In genomic region chr6:27332692-27333641, GRCh38 we compare ENCODE assay signal across 8 cellular contexts. TPM values are rescaled to one million over a fixed set of nuclear protein-coding genes. Genes with fewer than 3 reads are reported as not detected.
DNase-seq lines count a peak whose midpoint lies in the region; ATAC-seq and TF ChIP-seq lines count a peak whose summit lies in the region.

No MANE protein-coding gene starts in this region.

- H3K4me1 Mint-ChIP-seq in CD4-positive, alpha-beta T cell (ENCODE audit: low read depth), result peaks cover 21% of the 10 kb centered on the region

- intact Hi-C loops in CD4-positive, alpha-beta T cell (cut with DNase I, micrococcal nuclease), result loop anchor here in 1 of 2 experiments (1.0 to 2.0 kb wide), 2 partner anchors 146 to 170 kb away; no protein-coding TSS in a partner anchor

- H3K9me3 Mint-ChIP-seq in CD4-positive, alpha-beta T cell, result peaks cover 3% of the 10 kb centered on the region

- POLR2A ChIA-PET in CD4-positive, alpha-beta T cell (lab: Charles Lee), result interaction anchor here (0.6 to 2.1 kb wide), 7 partner anchors 11 to 1356 kb away, joined by 3 to 10 read pairs (median 4); partner anchors contain the start of genes POM121L2 and ZNF184

- H3K4me3 Mint-ChIP-seq in CD4-positive, alpha-beta T cell, result peak overlapping the region; percentile 92

- H3K27ac ChIP-seq in CD4-positive, alpha-beta T cell (ENCODE audit: low read depth, low read length), result no peak overlapping the region
- H3K27ac ChIP-seq in SJCRH30, result no peak overlapping the region

- H3K27me3 Mint-ChIP-seq in CD4-positive, alpha-beta T cell, result peaks cover 58% of the 10 kb centered on the region

- H3K4me1 ChIP-seq in SJCRH30, result no peaks in the 10 kb centered on the region

- peak in 9 of 10 experiments; percentile 8 to 55 (median 30) for DNase-seq in CD4-positive, alpha-beta T cell
- DNase-seq in SJCRH30 (peak; percentile 27 to 56), astrocyte of the hippocampus (ENCODE audit: low read depth, low spot score) (peak; percentile 57), lung microvascular endothelial cell (ENCODE audit: low read depth in 2 of 2) (peak; percentile 4 to 23), 8988T (no peak), AML-193 (lab: John Stamatoyannopoulos, UW) (no peak)
- peak; percentile 44 for DNase-seq in stimulated activated naive CD8-positive, alpha-beta T cell treated with anti-CD3 and anti-CD28 coated beads, Interleukin-15, Interleukin-2, amounts not matched to agents 100 U/mL and 50 U/mL, for 24 hours

- H3K9me3 ChIP-seq in CD4-positive, alpha-beta T cell (ENCODE audit: control insufficient read depth, low read length), result no peaks in the 10 kb centered on the region
- no peaks in the 10 kb centered on the region for H3K9me3 ChIP-seq in SJCRH30 (replicated peaks)

- CTCF ChIA-PET in CD4-positive, alpha-beta T cell (lab: Charles Lee), result interaction anchor here (0.8 to 1.2 kb wide), 2 partner anchors 26 to 206 kb away, joined by 3 read pairs; no protein-coding TSS in a partner anchor

- TF ChIP-seq CTCF in CD4-positive, alpha-beta T cell (IDR thresholded peaks at IDR 0.05), result no peak

- peaks cover 44% of the 10 kb centered on the region for H3K27me3 ChIP-seq in CD4-positive, alpha-beta T cell (ENCODE audit: control insufficient read depth, insufficient read depth, low read length)
- H3K27me3 ChIP-seq in SJCRH30, result no peaks in the 10 kb centered on the region

- peak overlapping the region; percentile 53 for H3K4me3 ChIP-seq in SJCRH30

- H3K36me3 ChIP-seq in SJCRH30, result no peaks in the 10 kb centered on the region

- ATAC-seq in CD4-positive, alpha-beta T cell (ENCODE audit: poor library complexity), result peak; percentile 88
- ATAC-seq in HG03060 (IDR thresholded peaks at IDR 0.05; ENCODE audit: low read depth, unreplicated experiment), result peak; percentile 40
- peak; percentile 82 for ATAC-seq in stimulated activated naive CD8-positive, alpha-beta T cell treated with anti-CD3 and anti-CD28 coated beads, Interleukin-15, Interleukin-2, amounts not matched to agents 100 U/mL and 50 U/mL, for 24 hours

- H3K27ac Mint-ChIP-seq in CD4-positive, alpha-beta T cell, result peak overlapping the region; percentile 91

- H3K36me3 Mint-ChIP-seq in CD4-positive, alpha-beta T cell (ENCODE audit: low read depth), result peaks cover 12% of the 10 kb centered on the region

RNA-seq across cellular contexts. Expression of gene POM121L2, which starts 20.9 kb away (rescaled TPM):
- not detected for total RNA-seq in CD4-positive, alpha-beta T cell
- not detected in 2 replicates for total RNA-seq in SJCRH30 (2014; rRNA removed; shearing (Covaris generic))
- total RNA-seq in lung microvascular endothelial cell, result not detected in 2 replicates

RNA-seq across cellular contexts. Expression of gene ZNF391, which starts 55.6 kb away (rescaled TPM):
- total RNA-seq in CD4-positive, alpha-beta T cell, result 1 to 10 TPM; 1.6 to 1.8 TPM
- total RNA-seq in SJCRH30 (2014; rRNA removed; shearing (Covaris generic)), result 0.08 and 0.18 TPM in 2 replicates
- total RNA-seq in lung microvascular endothelial cell, result 0.20 and 0.22 TPM in 2 replicates

Comparison
In these comparisons a context has a peak if more than half of its experiments do, and no peak if none do; other contexts are left out.
1. DNase-seq: peak in CD4-positive, alpha-beta T cell (9 of 10), SJCRH30 (2 of 2), astrocyte of the hippocampus (single experiment), lung microvascular endothelial cell (2 of 2) and stimulated activated naive CD8-positive, alpha-beta T cell treated with anti-CD3 and anti-CD28 coated beads, Interleukin-15, Interleukin-2, amounts not matched to agents 100 U/mL and 50 U/mL, for 24 hours (single experiment); none in 8988T (single experiment) and AML-193 (0 of 2).
2. Peak in every context shown above with its lines, with median percentiles within 50 percentile points of each other: ATAC-seq.